In genomic region chr6:131135244-131136020, GRCh38 we compare ENCODE assay signal across 1 cellular context.
TF ChIP-seq lines count a peak whose summit lies in the region.

AKAP7 (plus strand) TSS chr6:131135467; CDS start chr6:131135764, 297 bp downstream.

TF ChIP-seq in HepG2, 621 proteins besides CTCF, POLR2A, EP300 and RAD21 (continued from another document and continues in another):
- TF ChIP-seq HNRNPL (IDR thresholded peaks at IDR 0.05; ENCODE audit: low read depth, low read length) (no peak), KLF13 (CRISPR knock-in tag; IDR thresholded peaks at IDR 0.05) (no peak), SETDB1 (CRISPR knock-in tag; IDR thresholded peaks at IDR 0.05; ENCODE audit: borderline replicate concordance) (no peak), SP1 (IDR thresholded peaks at IDR 0.05) (no peak), SP1 (CRISPR knock-in tag; IDR thresholded peaks at IDR 0.05) (peak; percentile 35), ZNF546 (CRISPR knock-in tag; conservative IDR thresholded peaks at IDR 0.05) (no peak), ZNF275 (CRISPR knock-in tag; IDR thresholded peaks at IDR 0.05; ENCODE audit: borderline replicate concordance) (peak; percentile 88), XBP1 (CRISPR knock-in tag; IDR thresholded peaks at IDR 0.05) (peak; percentile 75; the same call in 1 of the 2 replicates), ZNF33B (CRISPR knock-in tag; IDR thresholded peaks at IDR 0.05) (no peak; the same call in 1 of the 2 replicates), ZSCAN12 (CRISPR knock-in tag; IDR thresholded peaks at IDR 0.05) (no peak), RNF2 (conservative IDR thresholded peaks at IDR 0.05; ENCODE audit: low read depth) (peak; percentile 8; the same call in 1 of the 2 replicates), CBFB (CRISPR knock-in tag; IDR thresholded peaks at IDR 0.05) (no peak; the same call in 1 of the 2 replicates), ZNF577 (CRISPR knock-in tag; IDR thresholded peaks at IDR 0.05; ENCODE audit: borderline replicate concordance, low read depth) (no peak), DNMT3B (CRISPR knock-in tag; conservative IDR thresholded peaks at IDR 0.05) (0 out of 2 replicates have a peak, but pooled peaks have one; percentile 45), CSRNP1 (CRISPR knock-in tag; IDR thresholded peaks at IDR 0.05) (no peak; the same call in 1 of the 2 replicates), AKAP8 (CRISPR knock-in tag; IDR thresholded peaks at IDR 0.05) (peak; percentile 39; the same call in 1 of the 2 replicates), ZNF12 (CRISPR knock-in tag; IDR thresholded peaks at IDR 0.05) (no peak), HIC2 (CRISPR knock-in tag; IDR thresholded peaks at IDR 0.05; ENCODE audit: low read depth) (peak; percentile 21; the same call in 1 of the 2 replicates), SMC3 (IDR thresholded peaks at IDR 0.05; ENCODE audit: low read length) (no peak), ZSCAN22 (CRISPR knock-in tag; IDR thresholded peaks at IDR 0.05) (no peak), ZNF589 (CRISPR knock-in tag; conservative IDR thresholded peaks at IDR 0.05) (no peak), MXD4 (CRISPR knock-in tag; IDR thresholded peaks at IDR 0.05) (0 out of 2 replicates have a peak, but pooled peaks have one; percentile 74), FOXJ3 (CRISPR knock-in tag; IDR thresholded peaks at IDR 0.05; ENCODE audit: borderline replicate concordance) (no peak; the same call in 1 of the 2 replicates), HMG20A (CRISPR knock-in tag; IDR thresholded peaks at IDR 0.05; ENCODE audit: borderline replicate concordance) (no peak), ZNF776 (CRISPR knock-in tag; IDR thresholded peaks at IDR 0.05) (peak; percentile 96), HOXA3 (CRISPR knock-in tag; IDR thresholded peaks at IDR 0.05) (peak; percentile 69; the same call in 1 of the 2 replicates), TFAP4 (IDR thresholded peaks at IDR 0.05; ENCODE audit: borderline replicate concordance, low read depth) (no peak), ZZZ3 (CRISPR knock-in tag; IDR thresholded peaks at IDR 0.05; ENCODE audit: borderline replicate concordance) (no peak; the same call in 1 of the 2 replicates), ZNF530 (CRISPR knock-in tag; IDR thresholded peaks at IDR 0.05; ENCODE audit: low read depth) (no peak), UBTF (CRISPR knock-in tag; IDR thresholded peaks at IDR 0.05) (peak; percentile 97), ZNF354B (CRISPR knock-in tag; IDR thresholded peaks at IDR 0.05) (no peak), ZNF253 (CRISPR knock-in tag; IDR thresholded peaks at IDR 0.05; ENCODE audit: borderline replicate concordance) (no peak), ZNF784 (CRISPR knock-in tag; IDR thresholded peaks at IDR 0.05; ENCODE audit: borderline replicate concordance) (no peak), ZNF570 (CRISPR knock-in tag; IDR thresholded peaks at IDR 0.05; ENCODE audit: borderline replicate concordance) (no peak), TARDBP (CRISPR knock-in tag; IDR thresholded peaks at IDR 0.05) (no peak; the same call in 1 of the 2 replicates), NKX3-1 (CRISPR knock-in tag; IDR thresholded peaks at IDR 0.05) (peak; percentile 36; the same call in 1 of the 2 replicates), RARG (CRISPR knock-in tag; IDR thresholded peaks at IDR 0.05; ENCODE audit: low read depth) (no peak), ZBTB37 (CRISPR knock-in tag; IDR thresholded peaks at IDR 0.05) (no peak), DNMT1 (CRISPR knock-in tag; IDR thresholded peaks at IDR 0.05) (no peak), EHMT2 (IDR thresholded peaks at IDR 0.05; ENCODE audit: borderline replicate concordance, low read depth, low read length) (no peak), TRIM22 (IDR thresholded peaks at IDR 0.05) (no peak), ZKSCAN5 (CRISPR knock-in tag; IDR thresholded peaks at IDR 0.05) (no peak), FOXA3 (CRISPR knock-in tag; IDR thresholded peaks at IDR 0.05) (peak; percentile 36), TERF1 (CRISPR knock-in tag; IDR thresholded peaks at IDR 0.05) (no peak), FOXP4 (CRISPR knock-in tag; IDR thresholded peaks at IDR 0.05) (peak; percentile 19; the same call in 1 of the 2 replicates), ZNF850 (CRISPR knock-in tag; conservative IDR thresholded peaks at IDR 0.05) (no peak), ZXDC (CRISPR knock-in tag; IDR thresholded peaks at IDR 0.05) (peak; percentile 93; the same call in 1 of the 2 replicates), KLF11 (CRISPR knock-in tag; IDR thresholded peaks at IDR 0.05) (no peak)
